ENCODE assay signal across 16 cellular contexts in the genomic region with DNA sequence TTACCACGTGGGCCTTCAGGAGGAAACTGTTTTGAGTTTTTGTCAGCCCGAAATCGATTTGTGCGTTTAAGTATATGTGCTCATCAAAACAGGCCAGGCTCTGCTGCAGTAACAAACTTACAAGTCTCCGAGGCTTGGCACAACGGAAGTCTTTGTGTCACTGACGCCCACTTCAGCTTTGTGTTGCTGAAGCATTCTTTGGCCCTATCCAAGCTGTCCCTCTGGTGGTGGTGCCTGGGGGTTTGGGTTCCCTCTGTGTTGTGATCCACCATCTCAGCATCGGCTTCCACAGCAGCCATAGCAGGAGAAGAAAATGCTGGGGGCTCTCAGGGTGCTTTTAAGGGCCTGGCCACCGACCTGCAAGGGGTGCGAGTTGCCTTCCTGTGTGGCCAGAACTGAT.
DNase-seq lines count a peak whose midpoint lies in the region; ATAC-seq, FAIRE-seq and TF ChIP-seq lines count a peak whose summit lies in the region.
"Had no signal": no experiment of that assay in that cellular context is flagged by ENCODE, and none has a peak within 500 bp of the region (broad histone marks: within the 10 kb centered on the region; RNA-seq: fewer than 3 reads in every experiment).

No MANE protein-coding gene starts in this region.

- in situ Hi-C loops in K562 (cut with MboI): no loop called here

- TF ChIP-seq CTCF in K562 (IDR thresholded peaks at IDR 0.05 in 2 of 3, conservative IDR thresholded peaks at IDR 0.05 in 1 of 3; ENCODE audit: insufficient read depth in 2 of 3, low read depth in 1 of 3, low read length in 3 of 3) (0 out of 6 replicates have a peak, but pooled peaks of 1 of the 3 experiments have one; percentile 6), OCI-LY7 (conservative IDR thresholded peaks at IDR 0.05; ENCODE audit: low read length) (no peak)

- DNase-seq in activated CD4-positive, alpha-beta memory T cell treated with anti-CD3 and anti-CD28 coated beads for 36 hours: peak; percentile 36
- no peak for DNase-seq in activated CD4-positive, alpha-beta memory T cell treated with anti-CD3 and anti-CD28 coated beads, Interleukin-2, amount 10 ng/mL, durations not matched to agents 7 days and 5 days
- DNase-seq in K562 (ENCODE audit: extremely low read depth in 1 of 4, low spot score in 3 of 4) (no peak), iPS-NIHi7 (ENCODE audit: extremely low spot score) (peak; percentile 37), cortex of kidney (lab: John Stamatoyannopoulos, UW) (no peak), OCI-LY7 (ENCODE audit: low spot score) (no peak)
- DNase-seq: Caco-2; CD8-positive, alpha-beta memory T cell; DND-41; GF-D8; GOT3 had no signal

- no peaks in the 10 kb centered on the region for H3K9me2 ChIP-seq in OCI-LY7 (ENCODE audit: insufficient read depth, low read length)

- H3K9me1 ChIP-seq in K562 (ENCODE audit: control insufficient read depth, insufficient read depth, low read length): no peaks in the 10 kb centered on the region

- H3K36me3 ChIP-seq in K562 (ENCODE audit: control insufficient read depth, insufficient read depth, low read length) (no peaks in the 10 kb centered on the region), OCI-LY7 (ENCODE audit: insufficient read depth, low read length) (peaks cover 99% of the 10 kb centered on the region)

- intact Hi-C loops in activated CD4-positive, alpha-beta memory T cell treated with anti-CD3 and anti-CD28 coated beads for 36 hours (cut with micrococcal nuclease): no loop called here
- intact Hi-C loops in K562 (cut with micrococcal nuclease) (no loop called here), OCI-LY7 (cut with micrococcal nuclease; ENCODE audit: unreplicated experiment) (no loop called here)

- no peak overlapping the region for H3K4me2 ChIP-seq in K562 (ENCODE audit: insufficient read depth, low read length)
- no peak overlapping the region for H3K4me2 ChIP-seq in OCI-LY7 (ENCODE audit: low read length)

- H2AFZ ChIP-seq in K562 (ENCODE audit: low read depth, low read length): no peak overlapping the region
- H2AFZ ChIP-seq in OCI-LY7 (ENCODE audit: low read length): no peak overlapping the region

- no peak for FAIRE-seq in K562 (lab: Jason Lieb, UNC)

- H3K79me2 ChIP-seq in K562 (ENCODE audit: control insufficient read depth, insufficient read depth, low read length) (no peaks in the 10 kb centered on the region), OCI-LY7 (ENCODE audit: insufficient read depth, low read depth, low read length) (no peaks in the 10 kb centered on the region)

- H3K4me1 Mint-ChIP-seq in activated CD4-positive, alpha-beta memory T cell treated with anti-CD3 and anti-CD28 coated beads for 36 hours (ENCODE audit: low read depth): peaks cover 45% of the 10 kb centered on the region
- H3K4me1 Mint-ChIP-seq in activated CD4-positive, alpha-beta memory T cell treated with anti-CD3 and anti-CD28 coated beads, Interleukin-2, amount 10 ng/mL, durations not matched to agents 7 days and 5 days: peaks cover 47% of the 10 kb centered on the region

- 9% methylated on average over 10 of the region's 10 CpGs for WGBS in K562 (ENCODE audit: insufficient coverage, low coverage, missing lambda C conversion rate)

- no peak overlapping the region for H3K4me3 Mint-ChIP-seq in activated CD4-positive, alpha-beta memory T cell treated with anti-CD3 and anti-CD28 coated beads for 36 hours
- no peak overlapping the region for H3K4me3 Mint-ChIP-seq in activated CD4-positive, alpha-beta memory T cell treated with anti-CD3 and anti-CD28 coated beads, Interleukin-2, amount 10 ng/mL, durations not matched to agents 7 days and 5 days
- H3K4me3 Mint-ChIP-seq: CD8-positive, alpha-beta memory T cell had no signal

- H3K9ac ChIP-seq in K562 (ENCODE audit: insufficient read depth in 1 of 2, low read depth in 2 of 2, low read length in 2 of 2): no peak overlapping the region

- no peak for TF ChIP-seq RAD21 in K562 (CRISPR knock-in tag; conservative IDR thresholded peaks at IDR 0.05 in 1 of 2, IDR thresholded peaks at IDR 0.05 in 1 of 2)

- H4K20me1 ChIP-seq in K562 (replicated peaks; ENCODE audit: control insufficient read depth, insufficient read depth, low read length) (no peaks in the 10 kb centered on the region), OCI-LY7 (ENCODE audit: insufficient read depth, low read length) (no peaks in the 10 kb centered on the region; the same call in 1 of the 2 replicates)

- ATAC-seq in K562 (peak; percentile 45; the same call in 2 of the 3 replicates), GM21367 (IDR thresholded peaks at IDR 0.05; ENCODE audit: unreplicated experiment) (no peak), GM18867 (IDR thresholded peaks at IDR 0.05; ENCODE audit: unreplicated experiment) (no peak)
- ATAC-seq: HCT116 had no signal

- H3K4me1 ChIP-seq in K562 (replicated peaks in 1 of 2; ENCODE audit: control insufficient read depth in 2 of 2, insufficient read depth in 2 of 2, low read length in 2 of 2): peaks cover 0 to 4% of the 10 kb centered on the region in 2 experiments; a peak in 1 of 5 replicates
- no peaks in the 10 kb centered on the region for H3K4me1 ChIP-seq in OCI-LY7 (ENCODE audit: insufficient read depth, low read length, poor library complexity, severe bottlenecking)

- TF ChIP-seq EP300 in K562 (IDR thresholded peaks at IDR 0.05; ENCODE audit: low read length): no peak

- H3K27me3 ChIP-seq in K562 (ENCODE audit: control insufficient read depth in 2 of 2, insufficient read depth in 2 of 2, low read length in 2 of 2): peaks cover 21 to 39% of the 10 kb centered on the region in 2 experiments

- peak overlapping the region; percentile 40 for H3K27ac Mint-ChIP-seq in activated CD4-positive, alpha-beta memory T cell treated with anti-CD3 and anti-CD28 coated beads for 36 hours
- no peak overlapping the region for H3K27ac Mint-ChIP-seq in activated CD4-positive, alpha-beta memory T cell treated with anti-CD3 and anti-CD28 coated beads, Interleukin-2, amount 10 ng/mL, durations not matched to agents 7 days and 5 days

- TF ChIP-seq POLR2A in K562 (conservative IDR thresholded peaks at IDR 0.05): no peak

- H3K27me3 Mint-ChIP-seq in activated CD4-positive, alpha-beta memory T cell treated with anti-CD3 and anti-CD28 coated beads for 36 hours: no peaks in the 10 kb centered on the region
- H3K27me3 Mint-ChIP-seq in activated CD4-positive, alpha-beta memory T cell treated with anti-CD3 and anti-CD28 coated beads, Interleukin-2, amount 10 ng/mL, durations not matched to agents 7 days and 5 days: peaks cover 4% of the 10 kb centered on the region
- H3K27me3 Mint-ChIP-seq: CD8-positive, alpha-beta memory T cell had no signal

- BruUV-seq in K562 (replicated peaks; lab: Mats Ljungman, UMichigan) (no TSS peak), OCI-LY7 (replicated peaks; lab: Mats Ljungman, UMichigan) (no TSS peak)

- H3K27ac ChIP-seq in K562 (ENCODE audit: extremely low read depth, low read depth, low read length) (no peak overlapping the region), OCI-LY7 (ENCODE audit: low read depth, low read length, poor library complexity, severe bottlenecking) (no peak overlapping the region)
- H3K27ac ChIP-seq: 22Rv1, HL-60 had no signal

- no peaks in the 10 kb centered on the region for H3K9me3 ChIP-seq in K562 (replicated peaks; ENCODE audit: control insufficient read depth, insufficient read depth, low read depth, low read length)
- H3K9me3 ChIP-seq in OCI-LY7 (ENCODE audit: low read length): no peaks in the 10 kb centered on the region
- H3K9me3 ChIP-seq: Caco-2 had no signal

- no peaks in the 10 kb centered on the region for H3K9me3 Mint-ChIP-seq in activated CD4-positive, alpha-beta memory T cell treated with anti-CD3 and anti-CD28 coated beads for 36 hours
- H3K9me3 Mint-ChIP-seq in activated CD4-positive, alpha-beta memory T cell treated with anti-CD3 and anti-CD28 coated beads, Interleukin-2, amount 10 ng/mL, durations not matched to agents 7 days and 5 days: no peaks in the 10 kb centered on the region
- H3K9me3 Mint-ChIP-seq: CD8-positive, alpha-beta memory T cell had no signal

- no peak overlapping the region for H3K4me3 ChIP-seq in K562
- no peak overlapping the region for H3K4me3 ChIP-seq in OCI-LY7 (ENCODE audit: low read depth, low read length, poor library complexity, severe bottlenecking)

- CTCF ChIA-PET in activated CD4-positive, alpha-beta memory T cell treated with anti-CD3 and anti-CD28 coated beads for 36 hours (lab: Charles Lee): interaction anchor here (0.7 to 1.8 kb wide), 3 partner anchors 10 to 74 kb away, joined by 3 to 5 read pairs (median 4); no protein-coding TSS in a partner anchor
- CTCF ChIA-PET in activated CD4-positive, alpha-beta memory T cell treated with anti-CD3 and anti-CD28 coated beads, Interleukin-2, amount 10 ng/mL, durations not matched to agents 7 days and 5 days (lab: Charles Lee): interaction anchor here (5.9 kb wide), 1 partner anchor 41 kb away, joined by 59 read pairs; no protein-coding TSS in a partner anchor
- CTCF ChIA-PET in K562 (lab: Yijun Ruan, JAX; ENCODE audit: low intra/inter-chr PET ratio): no interaction called here
- CTCF ChIA-PET in OCI-LY7 (lab: Charles Lee; ENCODE audit: unreplicated experiment): no interaction called here

- H3K36me3 Mint-ChIP-seq in activated CD4-positive, alpha-beta memory T cell treated with anti-CD3 and anti-CD28 coated beads for 36 hours: peaks cover 60% of the 10 kb centered on the region
- H3K36me3 Mint-ChIP-seq in activated CD4-positive, alpha-beta memory T cell treated with anti-CD3 and anti-CD28 coated beads, Interleukin-2, amount 10 ng/mL, durations not matched to agents 7 days and 5 days (ENCODE audit: low read depth): peaks cover 81% of the 10 kb centered on the region

- POLR2A ChIA-PET in activated CD4-positive, alpha-beta memory T cell treated with anti-CD3 and anti-CD28 coated beads for 36 hours (lab: Charles Lee): interaction anchor here (0.7 kb wide), 1 partner anchor 46 kb away, joined by 6 read pairs; no protein-coding TSS in a partner anchor
- POLR2A ChIA-PET in activated CD4-positive, alpha-beta memory T cell treated with anti-CD3 and anti-CD28 coated beads, Interleukin-2, amount 10 ng/mL, durations not matched to agents 7 days and 5 days (lab: Charles Lee): interaction anchor here (12.0 kb wide), 1 partner anchor 20 kb away, joined by 213 read pairs; no protein-coding TSS in a partner anchor
- POLR2A ChIA-PET in K562 (lab: Yijun Ruan, JAX): no interaction called here
- POLR2A ChIA-PET in OCI-LY7 (lab: Charles Lee): no interaction called here

TF ChIP-seq in K562, 482 proteins besides CTCF, POLR2A, EP300 and RAD21 (continues in another document):
- TF ChIP-seq CCNT2 (IDR thresholded peaks at IDR 0.05; ENCODE audit: borderline replicate concordance, extremely low read depth, insufficient read length, low read depth, low read length) (no peak), NRF1 (conservative IDR thresholded peaks at IDR 0.05 in 1 of 2, IDR thresholded peaks at IDR 0.05 in 1 of 2) (no peak), ZKSCAN3 (CRISPR knock-in tag; IDR thresholded peaks at IDR 0.05) (no peak), ZFP1 (CRISPR knock-in tag; IDR thresholded peaks at IDR 0.05) (no peak), SMAD2 (IDR thresholded peaks at IDR 0.05; ENCODE audit: low read depth, low read length) (no peak), ZNF444 (CRISPR knock-in tag; IDR thresholded peaks at IDR 0.05) (no peak), ZNF282 (CRISPR knock-in tag; IDR thresholded peaks at IDR 0.05) (no peak), GATAD2B (IDR thresholded peaks at IDR 0.05; ENCODE audit: borderline replicate concordance) (no peak), CHCHD3 (CRISPR knock-in tag; IDR thresholded peaks at IDR 0.05) (no peak)

Comparison
In these comparisons a context has a peak if more than half of its experiments do, and no peak if none do; other contexts are left out.
1. DNase-seq: peak in activated CD4-positive, alpha-beta memory T cell treated with anti-CD3 and anti-CD28 coated beads for 36 hours (single experiment) and iPS-NIHi7 (single experiment); none in activated CD4-positive, alpha-beta memory T cell treated with anti-CD3 and anti-CD28 coated beads, Interleukin-2, amount 10 ng/mL, durations not matched to agents 7 days and 5 days (single experiment), K562 (0 of 4), cortex of kidney (single experiment) and OCI-LY7 (single experiment).
2. CTCF ChIA-PET loops: an anchor here in activated CD4-positive, alpha-beta memory T cell treated with anti-CD3 and anti-CD28 coated beads for 36 hours (0.7 to 1.8 kb wide) and activated CD4-positive, alpha-beta memory T cell treated with anti-CD3 and anti-CD28 coated beads, Interleukin-2, amount 10 ng/mL, durations not matched to agents 7 days and 5 days (5.9 kb wide); none called in K562 and OCI-LY7.
3. POLR2A ChIA-PET loops: an anchor here in activated CD4-positive, alpha-beta memory T cell treated with anti-CD3 and anti-CD28 coated beads for 36 hours (0.7 kb wide) and activated CD4-positive, alpha-beta memory T cell treated with anti-CD3 and anti-CD28 coated beads, Interleukin-2, amount 10 ng/mL, durations not matched to agents 7 days and 5 days (12.0 kb wide); none called in K562 and OCI-LY7.